Comparison of ENCODE assay signal across 14 cellular contexts in genomic region chr16:50207652-50208051, GRCh38. TPM values are rescaled to one million over a fixed set of nuclear protein-coding genes. Genes with fewer than 3 reads are reported as not detected.
DNase-seq lines count a peak whose midpoint lies in the region; ATAC-seq and TF ChIP-seq lines count a peak whose summit lies in the region.
"Had no signal": no experiment of that assay in that cellular context is flagged by ENCODE, and none has a peak within 500 bp of the region (broad histone marks: within the 10 kb centered on the region; RNA-seq: fewer than 3 reads in every experiment).

No MANE protein-coding gene starts in this region.

- CTCF ChIA-PET in RWPE1 (lab: Yijun Ruan, JAX), result interaction anchor here (0.9 kb wide), 1 partner anchor 56 kb away, joined by 5 read pairs; no protein-coding TSS in a partner anchor

- peaks cover 0 to 15% of the 10 kb centered on the region in 2 donors for H3K36me3 ChIP-seq in psoas muscle (ENCODE audit: insufficient read depth in 1 of 2, low read depth in 1 of 2)

- peak; percentile 60 to 74 (median 69) for ATAC-seq in psoas muscle

- POLR2A ChIA-PET in RWPE1 (lab: Yijun Ruan, JAX; ENCODE audit: low non-redundant PET), result no interaction called here

- peaks cover 61% of the 10 kb centered on the region for H3K4me1 ChIP-seq in psoas muscle

- H3K4me3 ChIP-seq in psoas muscle, result no peak overlapping the region
- H3K4me3 ChIP-seq: stomach had no signal

- DNase-seq in GM03348 (ENCODE audit: low spot score) (peak; percentile 43), RWPE1 (ENCODE audit: low spot score) (no peak), fibroblast of gingiva (ENCODE audit: low read depth) (peak; percentile 42), psoas muscle (no peak), GM13976 (ENCODE audit: low spot score) (no peak), islet precursor cell (no peak), SIG-M5 treated with dmso at 0.1 percent for 504 hours (lab: John Stamatoyannopoulos, UW; ENCODE audit: unreplicated experiment) (no peak)
- DNase-seq: activated CD4-positive, alpha-beta T cell treated with anti-CD3 and anti-CD28 coated beads, Interleukin-2, amount 10 ng/mL, durations not matched to agents 7 days and 5 days; activated effector memory CD4-positive, alpha-beta T cell treated with anti-CD3 and anti-CD28 coated beads, Interleukin-2, amount 50 U/mL, for 16 hours; Calu3; NCI-H187; NK-92 treated with Interleukin-12 subunit alpha and Interleukin-12 subunit beta, amount 100 ng/mL, for 24 hours; stimulated activated CD4-positive, alpha-beta T cell treated with anti-CD3 and anti-CD28 coated beads, Interleukin-4, amount 100 ng/mL, for 24 hours; stomach had no signal

- in situ Hi-C loops in GM13976 (cut with MboI; ENCODE audit: low sequenced_read_pairs, unreplicated experiment), result loop anchor here (10.0 to 25.0 kb wide), 2 partner anchors 83 to 305 kb away; no protein-coding TSS in a partner anchor

- 12 to 29% (median 12%) methylated on average over 3 of the region's 3 CpGs for WGBS in psoas muscle, 3 donors

- H3K9me3 ChIP-seq in psoas muscle, result no peaks in the 10 kb centered on the region
- H3K9me3 ChIP-seq: stomach had no signal

- TF ChIP-seq CTCF in RWPE1 (conservative IDR thresholded peaks at IDR 0.05; ENCODE audit: low read depth) (no peak), psoas muscle (IDR thresholded peaks at IDR 0.05) (no peak), GM13976 (IDR thresholded peaks at IDR 0.05; ENCODE audit: borderline replicate concordance, control extremely low read depth, extremely low read depth, insufficient read depth, missing control alignments) (no peak)

- intact Hi-C loops in psoas muscle (cut with DNase I), result loop anchor here in 1 of 2 donors (5.0 kb wide), 1 partner anchor 50 kb away; no protein-coding TSS in a partner anchor

- H3K27ac ChIP-seq in RWPE1 (peak overlapping the region; percentile 62), psoas muscle (peak overlapping the region; percentile 44)
- H3K27ac ChIP-seq: stomach had no signal

- H3K27me3 ChIP-seq in psoas muscle (ENCODE audit: insufficient read depth in 3 of 3, low read length in 2 of 3), result no peaks in the 10 kb centered on the region
- H3K27me3 ChIP-seq: stomach had no signal

RNA-seq across cellular contexts. Expression of gene TENT4B, which starts 54.5 kb away (rescaled TPM):
- 1 to 10 TPM; 6.8 to 8.1 (median 7.1) TPM for total RNA-seq in psoas muscle
- 1 to 10 TPM; 3.5 to 9.7 (median 4.0) TPM for polyA plus RNA-seq in psoas muscle

RNA-seq across cellular contexts. Expression of gene ADCY7, which starts 58.7 kb away (rescaled TPM):
- total RNA-seq in psoas muscle, result 1 to 10 TPM; 3.1 to 5.5 (median 4.2) TPM
- 1 to 10 TPM in 2 of 3 donors, under 1 TPM in 1; 0.34 to 1.5 (median 1.1) TPM for polyA plus RNA-seq in psoas muscle

Comparison
In these comparisons a context has a peak if more than half of its experiments do, and no peak if none do; other contexts are left out.
1. DNase-seq: peak in GM03348 (single experiment) and fibroblast of gingiva (single experiment); none in RWPE1 (single experiment), psoas muscle (0 of 2), GM13976 (single experiment), islet precursor cell (single experiment) and SIG-M5 treated with dmso at 0.1 percent for 504 hours (single experiment).